Comparison of ENCODE assay signal across 26 cellular contexts in genomic region chr5:478982-479535, GRCh38.
"Had no signal": no experiment of that assay in that cellular context is flagged by ENCODE, and none has a peak within 500 bp of the region (broad histone marks: within the 10 kb centered on the region; RNA-seq: fewer than 3 reads in every experiment).

No MANE protein-coding gene starts in this region.

- H3K36me3 ChIP-seq: breast epithelium, SJSA1 had no signal

- H3K4me1 ChIP-seq: SJSA1 had no signal

- H3K4me3 ChIP-seq: breast epithelium, Peyer's patch, SJSA1 had no signal

- DNase-seq: activated CD4-positive, alpha-beta T cell treated with anti-CD3 and anti-CD28 coated beads for 48 hours; activated CD4-positive, alpha-beta T cell treated with anti-CD3 and anti-CD28 coated beads, Interleukin-2, amount 50 U/mL, for 4 hours; activated CD4-positive, CD25-positive, alpha-beta regulatory T cell treated with anti-CD3 and anti-CD28 coated beads, Interleukin-2, amount 50 U/mL, for 72 hours; activated CD8-positive, alpha-beta memory T cell treated with anti-CD3 and anti-CD28 coated beads, Interleukin-2, amount 50 U/mL, for 48 hours; activated CD8-positive, alpha-beta T cell treated with anti-CD3 and anti-CD28 coated beads, Interleukin-2, amount 10 ng/mL, durations not matched to agents 7 days and 5 days; activated effector memory CD4-positive, alpha-beta T cell treated with Interleukin-2 at 50 U/mL for 16 hours; activated naive CD4-positive, alpha-beta T cell; activated T-cell treated with anti-CD3 and anti-CD28 coated beads, Interleukin-2, amount 50 U/mL, for 1 hour; aorta; central memory CD4-positive, alpha-beta T cell; KG1; NCI-H1092; NCI-H1436; NCI-H187 treated with DMSO at 0.1 percent for 48 hours; NCI-H2081 treated with DMSO at 0.1 percent for 48 hours; NCI-H446; NCI-H524; NCI-H82; Peyer's patch; SHP77; SW 1271 had no signal

- H3K27ac ChIP-seq: breast epithelium, Peyer's patch, RWPE1, SJSA1 had no signal

- H3K27me3 ChIP-seq: Peyer's patch had no signal

- H3K9me3 ChIP-seq: breast epithelium, Peyer's patch, SJSA1 had no signal

- ATAC-seq: activated CD8-positive, alpha-beta T cell treated with anti-CD3 and anti-CD28 coated beads, Interleukin-2, amount 10 ng/mL, durations not matched to agents 7 days and 5 days; SK-N-SH treated with all-trans-retinoic acid at 6 μM for 48 hours; WTC11 had no signal
